ENCODE assay signal across 8 cellular contexts in genomic region chrX:48539345-48540014, GRCh38. TPM values are rescaled to one million over a fixed set of nuclear protein-coding genes. Genes with fewer than 3 reads are reported as not detected.
DNase-seq lines count a peak whose midpoint lies in the region; ATAC-seq lines count a peak whose summit lies in the region.

TBC1D25 (plus strand) TSS chrX:48539714; CDS start chrX:48539798, 84 bp downstream.

- peaks cover 11% of the 10 kb centered on the region for H3K4me1 ChIP-seq in effector memory CD4-positive, alpha-beta T cell (ENCODE audit: control insufficient read depth, insufficient read depth, low read length, poor library complexity, severe bottlenecking)

- no peaks in the 10 kb centered on the region for H3K27me3 ChIP-seq in effector memory CD4-positive, alpha-beta T cell (replicated peaks; ENCODE audit: control insufficient read depth, insufficient read depth, low read length, poor library complexity, severe bottlenecking)

- DNase-seq in CMK (ENCODE audit: low read depth) (peak; percentile 96), HT-29 (ENCODE audit: low spot score) (peak; percentile 96), medulla oblongata (ENCODE audit: extremely low spot score) (peak; percentile 94)
- peak; percentile 96 for DNase-seq in NK-92 treated with Interleukin-12 subunit alpha and Interleukin-12 subunit beta, amount 100 ng/mL, for 24 hours (lab: John Stamatoyannopoulos, UW)
- peak; percentile 96 for DNase-seq in effector memory CD4-positive, alpha-beta T cell
- peak; percentile 91 for DNase-seq in stimulated activated CD8-positive, alpha-beta memory T cell treated with anti-CD3 and anti-CD28 coated beads, Interleukin-12 subunit alpha, Interleukin-12 subunit beta, amount 100 ng/mL, for 1 hour (ENCODE audit: low read depth)

- peak; percentile 71 for ATAC-seq in GM19467 (IDR thresholded peaks at IDR 0.05; ENCODE audit: unreplicated experiment)

- peak within 1 kb of the TSS; percentile 91 for H3K27ac ChIP-seq in effector memory CD4-positive, alpha-beta T cell (ENCODE audit: insufficient read depth, low read length, poor library complexity, severe bottlenecking)

- CTCF ChIA-PET in activated CD8-positive, alpha-beta memory T cell treated with anti-CD3 and anti-CD28 coated beads for 36 hours (lab: Charles Lee), result interaction anchor here (1.0 to 1.4 kb wide), 4 partner anchors 13 to 72 kb away, joined by 3 to 4 read pairs (median 3); partner anchors contain the start of gene RBM3

- no peaks in the 10 kb centered on the region for H3K36me3 ChIP-seq in effector memory CD4-positive, alpha-beta T cell (ENCODE audit: control insufficient read depth, insufficient read depth, low read length)

- POLR2A ChIA-PET in activated CD8-positive, alpha-beta memory T cell treated with anti-CD3 and anti-CD28 coated beads for 36 hours (lab: Charles Lee), result interaction anchor here (0.6 to 1.8 kb wide), 10 partner anchors 13 to 651 kb away, joined by 3 to 7 read pairs (median 4); partner anchors contain the start of genes EBP and RBM3

- no peaks in the 10 kb centered on the region for H3K9me3 ChIP-seq in effector memory CD4-positive, alpha-beta T cell (ENCODE audit: control insufficient read depth, low read length)

- peak within 1 kb of the TSS; percentile 61 for H3K4me3 ChIP-seq in effector memory CD4-positive, alpha-beta T cell (ENCODE audit: insufficient read depth, low read depth, low read length, poor library complexity, severe bottlenecking)

RNA-seq across cellular contexts. Expression of gene TBC1D25, which starts in this region (rescaled TPM):
- total RNA-seq in HT-29 (2014; rRNA removed; shearing (Covaris generic)), result 5.6 and 10.5 TPM in 2 replicates
- 10 to 100 TPM; 12.0 to 12.3 TPM for total RNA-seq in activated CD8-positive, alpha-beta memory T cell treated with anti-CD3 and anti-CD28 coated beads for 36 hours

Comparison
In these comparisons a context has a peak if more than half of its experiments do, and no peak if none do; other contexts are left out.
1. Peak in every context shown above with its lines: DNase-seq, ATAC-seq, H3K4me3 ChIP-seq and H3K27ac ChIP-seq.